ENCODE assay signal across 8 cellular contexts in genomic region chr7:151925446-151926335, GRCh38. TPM values are rescaled to one million over a fixed set of nuclear protein-coding genes. Genes with fewer than 3 reads are reported as not detected.
DNase-seq lines count a peak whose midpoint lies in the region; ATAC-seq and TF ChIP-seq lines count a peak whose summit lies in the region.

No MANE protein-coding gene starts in this region.

- TF ChIP-seq POLR2A in NB4 (IDR thresholded peaks at IDR 0.05; ENCODE audit: extremely low read depth, insufficient read length) = no peak

- H3K27me3 ChIP-seq in ascending aorta (no peaks in the 10 kb centered on the region), muscle layer of colon (ENCODE audit: control insufficient read depth in 1 of 2, insufficient read depth in 2 of 2, low read length in 2 of 2) (no peaks in the 10 kb centered on the region)

- H3K9ac ChIP-seq in muscle layer of colon (ENCODE audit: low read length) = no peak overlapping the region

- H3K4me1 ChIP-seq in ascending aorta (no peaks in the 10 kb centered on the region), muscle layer of colon (ENCODE audit: insufficient read depth, low read length) (peaks cover 6% of the 10 kb centered on the region)

- H3K36me3 ChIP-seq in ascending aorta (no peaks in the 10 kb centered on the region), muscle layer of colon (ENCODE audit: insufficient read depth, low read length) (no peaks in the 10 kb centered on the region)

- H3K27ac ChIP-seq in ascending aorta = peak overlapping the region in 1 of 2 donors; percentile 32
- peak overlapping the region; percentile 49 for H3K27ac ChIP-seq in muscle layer of colon (ENCODE audit: low read depth, low read length)

- H3K36me3 Mint-ChIP-seq in activated CD4-positive, alpha-beta T cell treated with anti-CD3 and anti-CD28 coated beads for 36 hours (ENCODE audit: low read depth) = no peaks in the 10 kb centered on the region
- no peaks in the 10 kb centered on the region for H3K36me3 Mint-ChIP-seq in activated CD4-positive, alpha-beta T cell treated with anti-CD3 and anti-CD28 coated beads, Interleukin-2, amount 10 ng/mL, durations not matched to agents 24 days and 14 days (ENCODE audit: low read depth)

- H3K4me3 ChIP-seq in NB4 (ENCODE audit: low read depth, low read length) (no peak overlapping the region), ascending aorta (no peak overlapping the region), muscle layer of colon (ENCODE audit: low read depth in 1 of 2, low read length in 2 of 2) (no peak overlapping the region)

- no peak overlapping the region for H3K4me3 Mint-ChIP-seq in activated CD4-positive, alpha-beta T cell treated with anti-CD3 and anti-CD28 coated beads for 36 hours
- no peak overlapping the region for H3K4me3 Mint-ChIP-seq in activated CD4-positive, alpha-beta T cell treated with anti-CD3 and anti-CD28 coated beads, Interleukin-2, amount 10 ng/mL, durations not matched to agents 24 days and 14 days

- H3K4me1 Mint-ChIP-seq in activated CD4-positive, alpha-beta T cell treated with anti-CD3 and anti-CD28 coated beads for 36 hours = peaks cover 13% of the 10 kb centered on the region
- peaks cover 7% of the 10 kb centered on the region for H3K4me1 Mint-ChIP-seq in activated CD4-positive, alpha-beta T cell treated with anti-CD3 and anti-CD28 coated beads, Interleukin-2, amount 10 ng/mL, durations not matched to agents 24 days and 14 days

- H3K27ac Mint-ChIP-seq in activated CD4-positive, alpha-beta T cell treated with anti-CD3 and anti-CD28 coated beads for 36 hours = peak overlapping the region; percentile 17
- no peak overlapping the region for H3K27ac Mint-ChIP-seq in activated CD4-positive, alpha-beta T cell treated with anti-CD3 and anti-CD28 coated beads, Interleukin-2, amount 10 ng/mL, durations not matched to agents 24 days and 14 days

- peak; percentile 52 for DNase-seq in activated CD4-positive, alpha-beta T cell treated with anti-CD3 and anti-CD28 coated beads for 36 hours
- DNase-seq in activated CD4-positive, alpha-beta T cell treated with anti-CD3 and anti-CD28 coated beads, Interleukin-2, amount 10 ng/mL, durations not matched to agents 24 days and 14 days = no peak
- DNase-seq in NB4 (ENCODE audit: low read depth) = peak; percentile 88
- DNase-seq in ascending aorta (ENCODE audit: low spot score in 2 of 2) = peak; percentile 50 to 74
- DNase-seq in GOT3 (lab: John Stamatoyannopoulos, UW) = no peak
- no peak for DNase-seq in activated CD8-positive, alpha-beta memory T cell treated with anti-CD3 and anti-CD28 coated beads, Interleukin-2, amount 50 U/mL, for 48 hours

- CTCF ChIA-PET in activated CD4-positive, alpha-beta T cell treated with anti-CD3 and anti-CD28 coated beads for 36 hours (lab: Charles Lee) = no interaction called here

- intact Hi-C loops in activated CD4-positive, alpha-beta T cell treated with anti-CD3 and anti-CD28 coated beads for 36 hours (cut with DNase I, micrococcal nuclease) = no loop called here
- intact Hi-C loops in activated CD4-positive, alpha-beta T cell treated with anti-CD3 and anti-CD28 coated beads, Interleukin-2, amount 10 ng/mL, durations not matched to agents 24 days and 14 days (cut with micrococcal nuclease) = no loop called here
- intact Hi-C loops in ascending aorta (cut with DNase I) = no loop called here

- H3K27me3 Mint-ChIP-seq in activated CD4-positive, alpha-beta T cell treated with anti-CD3 and anti-CD28 coated beads for 36 hours = peaks cover 7% of the 10 kb centered on the region
- peaks cover 1% of the 10 kb centered on the region for H3K27me3 Mint-ChIP-seq in activated CD4-positive, alpha-beta T cell treated with anti-CD3 and anti-CD28 coated beads, Interleukin-2, amount 10 ng/mL, durations not matched to agents 24 days and 14 days

- no peak for TF ChIP-seq CTCF in NB4 (IDR thresholded peaks at IDR 0.05; ENCODE audit: low read depth, low read length)
- no peak for TF ChIP-seq CTCF in ascending aorta (IDR thresholded peaks at IDR 0.05)

- H3K9me3 ChIP-seq in ascending aorta = no peaks in the 10 kb centered on the region
- no peaks in the 10 kb centered on the region for H3K9me3 ChIP-seq in muscle layer of colon (ENCODE audit: low read length)

- ATAC-seq in activated CD4-positive, alpha-beta T cell treated with anti-CD3 and anti-CD28 coated beads for 36 hours = peak; percentile 82
- no peak for ATAC-seq in HG02840 (IDR thresholded peaks at IDR 0.05; ENCODE audit: low FRiP score, unreplicated experiment)

- POLR2A ChIA-PET in activated CD4-positive, alpha-beta T cell treated with anti-CD3 and anti-CD28 coated beads for 36 hours (lab: Charles Lee) = no interaction called here

- no peaks in the 10 kb centered on the region for H3K9me3 Mint-ChIP-seq in activated CD4-positive, alpha-beta T cell treated with anti-CD3 and anti-CD28 coated beads for 36 hours (ENCODE audit: low read depth)
- H3K9me3 Mint-ChIP-seq in activated CD4-positive, alpha-beta T cell treated with anti-CD3 and anti-CD28 coated beads, Interleukin-2, amount 10 ng/mL, durations not matched to agents 24 days and 14 days = no peaks in the 10 kb centered on the region

RNA-seq across cellular contexts. Expression of gene GALNTL5, which starts 30.6 kb away (rescaled TPM):
- not detected for total RNA-seq in activated CD4-positive, alpha-beta T cell treated with anti-CD3 and anti-CD28 coated beads for 36 hours
- not detected in 2 replicates for total RNA-seq in activated CD4-positive, alpha-beta T cell treated with anti-CD3 and anti-CD28 coated beads, Interleukin-2, amount 10 ng/mL, durations not matched to agents 24 days and 14 days
- not detected for total RNA-seq in ascending aorta

RNA-seq across cellular contexts. Expression of gene PRKAG2, which starts 48.8 kb away (rescaled TPM):
- 10 to 100 TPM; 19.6 to 21.5 TPM for total RNA-seq in activated CD4-positive, alpha-beta T cell treated with anti-CD3 and anti-CD28 coated beads for 36 hours
- total RNA-seq in activated CD4-positive, alpha-beta T cell treated with anti-CD3 and anti-CD28 coated beads, Interleukin-2, amount 10 ng/mL, durations not matched to agents 24 days and 14 days = 14.3 and 15.5 TPM in 2 replicates
- total RNA-seq in ascending aorta = 26.7 TPM

Comparison
In these comparisons a context has a peak if more than half of its experiments do, and no peak if none do; other contexts are left out.
1. DNase-seq: peak in activated CD4-positive, alpha-beta T cell treated with anti-CD3 and anti-CD28 coated beads for 36 hours (single experiment), NB4 (single experiment) and ascending aorta (2 of 2); none in activated CD4-positive, alpha-beta T cell treated with anti-CD3 and anti-CD28 coated beads, Interleukin-2, amount 10 ng/mL, durations not matched to agents 24 days and 14 days (single experiment), GOT3 (single experiment) and activated CD8-positive, alpha-beta memory T cell treated with anti-CD3 and anti-CD28 coated beads, Interleukin-2, amount 50 U/mL, for 48 hours (single experiment).